9 cellular contexts compared by ENCODE assay signal in genomic region chr11:57434640-57435546, GRCh38. TPM values are rescaled to one million over a fixed set of nuclear protein-coding genes. Genes with fewer than 3 reads are reported as not detected.
DNase-seq lines count a peak whose midpoint lies in the region; ATAC-seq and TF ChIP-seq lines count a peak whose summit lies in the region.
"Had no signal": no experiment of that assay in that cellular context is flagged by ENCODE, and none has a peak within 500 bp of the region (broad histone marks: within the 10 kb centered on the region; RNA-seq: fewer than 3 reads in every experiment).

No MANE protein-coding gene starts in this region.

- no peak for TF ChIP-seq RAD21 in Ishikawa (IDR thresholded peaks at IDR 0.05; ENCODE audit: low read depth)

- peak overlapping the region; percentile 25 for H3K4me2 ChIP-seq in mammary epithelial cell (ENCODE audit: insufficient read depth, low read depth, low read length)

- H3K4me1 ChIP-seq in mammary epithelial cell (ENCODE audit: insufficient read depth, low read length) (peaks cover 36% of the 10 kb centered on the region), lung (ENCODE audit: control insufficient read depth in 2 of 2, insufficient read depth in 2 of 2, low read length in 2 of 2) (peaks cover 0 to 7% of the 10 kb centered on the region in 2 donors)

- peak; percentile 67 for ATAC-seq in lung (ENCODE audit: insufficient read depth, low FRiP score)
- ATAC-seq: Panc1 had no signal

- TF ChIP-seq CTCF in AG09319 (IDR thresholded peaks at IDR 0.05; ENCODE audit: low read depth, low read length), result no peak
- TF ChIP-seq CTCF in mammary epithelial cell (conservative IDR thresholded peaks at IDR 0.05 in 1 of 2, IDR thresholded peaks at IDR 0.05 in 1 of 2; ENCODE audit: extremely low read depth in 1 of 2, insufficient read depth in 1 of 2, low read depth in 1 of 2, low read length in 2 of 2), result no peak
- TF ChIP-seq CTCF in lung (IDR thresholded peaks at IDR 0.05; ENCODE audit: control extremely low read depth, extremely low read depth), result no peak

- dilution Hi-C loops in mammary epithelial cell (cut with HindIII; ENCODE audit: low sequenced_read_pairs), result no loop called here

- 55% methylated on average over 14 of the region's 15 CpGs for WGBS in mammary epithelial cell (ENCODE audit: low coverage, missing lambda C conversion rate)
- 47 to 59% methylated on average over 15 of the region's 15 CpGs for WGBS in lung, 2 donors

- H3K9ac ChIP-seq in mammary epithelial cell (ENCODE audit: insufficient read depth, low read length), result no peak overlapping the region

- H3K4me3 ChIP-seq in mammary epithelial cell (replicated peaks in 1 of 3; ENCODE audit: insufficient read depth in 1 of 3, low read depth in 2 of 3, low read length in 3 of 3), result no peak overlapping the region
- H3K4me3 ChIP-seq in lung, result no peak overlapping the region

- CTCF ChIA-PET in mammary epithelial cell (lab: Charles Lee; ENCODE audit: low non-redundant PET), result no interaction called here

- H4K20me1 ChIP-seq in mammary epithelial cell (ENCODE audit: insufficient read depth, low read length), result no peaks in the 10 kb centered on the region

- H3K36me3 ChIP-seq in mammary epithelial cell (ENCODE audit: insufficient read depth, low read length) (no peaks in the 10 kb centered on the region), lung (ENCODE audit: control insufficient read depth in 2 of 2, insufficient read depth in 2 of 2, low read length in 2 of 2) (no peaks in the 10 kb centered on the region)

- H3K27ac ChIP-seq in mammary epithelial cell (ENCODE audit: insufficient read depth, low read depth, low read length), result no peak overlapping the region
- peak overlapping the region in 1 of 2 donors; percentile 88 for H3K27ac ChIP-seq in lung (ENCODE audit: low read depth in 1 of 2, low read length in 1 of 2)

- no peaks in the 10 kb centered on the region for H3K9me3 ChIP-seq in mammary epithelial cell (replicated peaks; ENCODE audit: insufficient read depth, low read length)
- H3K9me3 ChIP-seq in lung (ENCODE audit: control insufficient read depth in 2 of 2, insufficient read depth in 1 of 2, low read length in 1 of 2), result no peaks in the 10 kb centered on the region

- no peak overlapping the region for H2AFZ ChIP-seq in mammary epithelial cell (ENCODE audit: low read depth, low read length)

- H3K79me2 ChIP-seq in mammary epithelial cell (ENCODE audit: insufficient read depth, low read length), result no peaks in the 10 kb centered on the region

- BruUV-seq in mammary epithelial cell (replicated peaks; lab: Mats Ljungman, UMichigan), result no TSS peak

- H3K27me3 ChIP-seq in mammary epithelial cell (ENCODE audit: insufficient read depth, low read length) (no peaks in the 10 kb centered on the region), lung (ENCODE audit: control insufficient read depth, insufficient read depth) (no peaks in the 10 kb centered on the region)

- intact Hi-C loops in mammary epithelial cell (cut with micrococcal nuclease), result no loop called here

- DNase-seq in AG09319 (ENCODE audit: extremely low read depth, low read depth) (peak; percentile 92), mammary epithelial cell (peak; percentile 90), lung (ENCODE audit: low spot score) (peak; percentile 51), amygdala (lab: John Stamatoyannopoulos, UW) (no peak), cerebellar cortex (ENCODE audit: low spot score) (no peak), D341Med (ENCODE audit: low spot score) (no peak)
- no peak for DNase-seq in activated CD8-positive, alpha-beta memory T cell treated with anti-CD3 and anti-CD28 coated beads, Interleukin-2, amount 50 U/mL, for 4 hours

- no peak for TF ChIP-seq EP300 in Ishikawa (IDR thresholded peaks at IDR 0.05; ENCODE audit: borderline replicate concordance)

- in situ Hi-C loops in mammary epithelial cell (cut with MboI; ENCODE audit: low sequenced_read_pairs in 2 of 2), result no loop called here

TF ChIP-seq in Ishikawa, 13 proteins besides CTCF, POLR2A, EP300 and RAD21:
- TF ChIP-seq CEBPB (IDR thresholded peaks at IDR 0.05), result peak; percentile 41; the same call in 1 of the 2 replicates
- TF ChIP-seq MAX (IDR thresholded peaks at IDR 0.05), result no peak

RNA-seq across cellular contexts. Expression of gene SLC43A3, which starts 8.0 kb away (rescaled TPM):
- total RNA-seq in mammary epithelial cell (10 to 100 TPM; 22.7 to 27.6 TPM), lung (100 to 1,000 TPM in 1 of 2 donors, 10 to 100 TPM in 1; 23.3 to 148 TPM)
- polyA plus RNA-seq in mammary epithelial cell (105 TPM), lung (100 to 1,000 TPM in 1 of 2 donors, 10 to 100 TPM in 1; 61.4 to 155 TPM)
- polyA minus RNA-seq in mammary epithelial cell, result 69.4 TPM

RNA-seq across cellular contexts. Expression of gene RTN4RL2, which starts 25.4 kb away (rescaled TPM):
- total RNA-seq in mammary epithelial cell, result under 1 TPM; 0.31 to 0.33 TPM
- polyA plus RNA-seq in mammary epithelial cell, result 0.06 TPM
- polyA minus RNA-seq in mammary epithelial cell, result 0.21 TPM
- total RNA-seq in lung, result 1 to 10 TPM in 1 of 2 donors, under 1 TPM in 1; 0.31 to 4.8 TPM
- polyA plus RNA-seq in lung, result 1 to 10 TPM; 1.5 to 1.8 TPM

RNA-seq across cellular contexts. Expression of gene PRG2, which starts 44.4 kb away (rescaled TPM):
- total RNA-seq in mammary epithelial cell (not detected), lung (under 1 TPM; 0.68 to 0.71 TPM)
- polyA plus RNA-seq in mammary epithelial cell (not detected), lung (1 to 10 TPM in 1 of 2 donors, under 1 TPM in 1; 0.94 to 5.3 TPM)
- not detected for polyA minus RNA-seq in mammary epithelial cell

RNA-seq across cellular contexts. Expression of gene PRG3, which starts 53.9 kb away (rescaled TPM):
- not detected for total RNA-seq in mammary epithelial cell
- polyA plus RNA-seq in mammary epithelial cell, result not detected
- not detected for polyA minus RNA-seq in mammary epithelial cell
- 1 to 10 TPM in 1 of 2 donors, not detected in 1; 1.4 TPM for total RNA-seq in lung
- under 1 TPM in 1 of 2 donors, not detected in 1; 0.63 TPM for polyA plus RNA-seq in lung

Comparison
In these comparisons a context has a peak if more than half of its experiments do, and no peak if none do; other contexts are left out.
1. DNase-seq: peak in AG09319 (single experiment), mammary epithelial cell (single experiment) and lung (single experiment); none in amygdala (0 of 56), cerebellar cortex (single experiment), D341Med (single experiment) and activated CD8-positive, alpha-beta memory T cell treated with anti-CD3 and anti-CD28 coated beads, Interleukin-2, amount 50 U/mL, for 4 hours (single experiment).